In genomic region chr3:121896823-121897222, GRCh38 we compare ENCODE assay signal across 26 cellular contexts. TPM values are rescaled to one million over a fixed set of nuclear protein-coding genes. Genes with fewer than 3 reads are reported as not detected.
"Had no signal": no experiment of that assay in that cellular context is flagged by ENCODE, and none has a peak within 500 bp of the region (broad histone marks: within the 10 kb centered on the region; RNA-seq: fewer than 3 reads in every experiment).

No MANE protein-coding gene starts in this region.

- H3K27me3 ChIP-seq: ascending aorta, cardiac muscle cell had no signal

- H3K27me3 Mint-ChIP-seq: activated B cell treated with CpG ODN at 0.5 μM for 24 hours; activated CD4-positive, alpha-beta memory T cell treated with anti-CD3 and anti-CD28 coated beads for 36 hours; activated CD4-positive, alpha-beta T cell treated with anti-CD3 and anti-CD28 coated beads, Interleukin-2, amount 10 ng/mL, durations not matched to agents 7 days and 5 days; activated naive CD8-positive, alpha-beta T cell treated with anti-CD3 and anti-CD28 coated beads, Interleukin-2, amount 50 U/mL, for 24 hours; brain; T-cell had no signal

- H3K36me3 Mint-ChIP-seq: activated naive CD4-positive, alpha-beta T cell treated with anti-CD3 and anti-CD28 coated beads, Interleukin-2, amount 50 U/mL, for 72 hours had no signal

- H3K9me3 ChIP-seq: ascending aorta had no signal

- H3K9me3 Mint-ChIP-seq: activated B cell treated with CpG ODN at 0.5 μM for 24 hours; activated CD4-positive, alpha-beta memory T cell treated with anti-CD3 and anti-CD28 coated beads for 36 hours; activated CD4-positive, alpha-beta T cell treated with anti-CD3 and anti-CD28 coated beads, Interleukin-2, amount 10 ng/mL, durations not matched to agents 7 days and 5 days; activated naive CD4-positive, alpha-beta T cell treated with anti-CD3 and anti-CD28 coated beads, Interleukin-2, amount 50 U/mL, for 72 hours; activated naive CD8-positive, alpha-beta T cell treated with anti-CD3 and anti-CD28 coated beads, Interleukin-2, amount 50 U/mL, for 24 hours; activated T-cell treated with anti-CD3 and anti-CD28 coated beads, Interleukin-2, amount 50 U/mL, for 4 hours; T-cell had no signal

- H3K4me3 ChIP-seq: ascending aorta, cardiac muscle cell, SK-N-MC had no signal

- H3K27ac Mint-ChIP-seq: activated B cell treated with CpG ODN at 0.5 μM for 24 hours; activated CD4-positive, alpha-beta memory T cell treated with anti-CD3 and anti-CD28 coated beads for 36 hours; activated CD4-positive, alpha-beta T cell treated with anti-CD3 and anti-CD28 coated beads, Interleukin-2, amount 10 ng/mL, durations not matched to agents 7 days and 5 days; activated naive CD4-positive, alpha-beta T cell treated with anti-CD3 and anti-CD28 coated beads, Interleukin-2, amount 50 U/mL, for 72 hours; activated naive CD8-positive, alpha-beta T cell treated with anti-CD3 and anti-CD28 coated beads, Interleukin-2, amount 50 U/mL, for 24 hours; brain; T-cell had no signal

- H3K4me1 ChIP-seq: ascending aorta had no signal

- H3K4me1 Mint-ChIP-seq: activated B cell treated with CpG ODN at 0.5 μM for 24 hours; activated CD4-positive, alpha-beta T cell treated with anti-CD3 and anti-CD28 coated beads, Interleukin-2, amount 10 ng/mL, durations not matched to agents 7 days and 5 days; activated naive CD8-positive, alpha-beta T cell treated with anti-CD3 and anti-CD28 coated beads, Interleukin-2, amount 50 U/mL, for 24 hours; T-cell had no signal

- H3K27ac ChIP-seq: ascending aorta, cardiac muscle cell, SK-N-MC had no signal

- H3K4me3 Mint-ChIP-seq: activated B cell treated with CpG ODN at 0.5 μM for 24 hours; activated CD4-positive, alpha-beta memory T cell treated with anti-CD3 and anti-CD28 coated beads for 36 hours; activated CD4-positive, alpha-beta T cell treated with anti-CD3 and anti-CD28 coated beads, Interleukin-2, amount 10 ng/mL, durations not matched to agents 7 days and 5 days; activated naive CD8-positive, alpha-beta T cell treated with anti-CD3 and anti-CD28 coated beads, Interleukin-2, amount 50 U/mL, for 24 hours; activated T-cell treated with anti-CD3 and anti-CD28 coated beads, Interleukin-2, amount 50 U/mL, for 4 hours; brain; T-cell had no signal

- H3K36me3 ChIP-seq: ascending aorta, cardiac muscle cell had no signal

- DNase-seq: activated B cell treated with CpG ODN at 0.5 μM for 24 hours; activated CD4-positive, alpha-beta memory T cell treated with anti-CD3 and anti-CD28 coated beads for 36 hours; activated CD4-positive, alpha-beta T cell treated with anti-CD3 and anti-CD28 coated beads for 1 hour; activated CD4-positive, alpha-beta T cell treated with anti-CD3 and anti-CD28 coated beads, Interleukin-2, amount 10 ng/mL, durations not matched to agents 7 days and 5 days; activated CD8-positive, alpha-beta memory T cell treated with anti-CD3 and anti-CD28 coated beads for 24 hours; activated effector memory CD4-positive, alpha-beta T cell treated with anti-CD3 and anti-CD28 coated beads, Interleukin-2, amount 50 U/mL, for 16 hours; activated naive CD4-positive, alpha-beta T cell treated with Interleukin-2 at 50 U/mL for 16 hours; activated naive CD8-positive, alpha-beta T cell treated with anti-CD3 and anti-CD28 coated beads, Interleukin-2, amount 50 U/mL, for 24 hours; activated T-cell treated with anti-CD3 and anti-CD28 coated beads, Interleukin-2, amount 50 U/mL, for 4 hours; amniotic stem cell; NCI-H1092; NCI-H1417; NCI-H1930; NCI-H2171; NCI-H2227 treated with DMSO at 0.1 percent for 48 hours; NCI-H446 treated with DMSO at 0.1 percent for 48 hours; NCI-H524 treated with DMSO at 0.1 percent for 48 hours; NCI-H82; T-cell; T-helper 2 cell; T1000 had no signal

RNA-seq across cellular contexts. Expression of gene SLC15A2, which starts 2.6 kb away (rescaled TPM):
- total RNA-seq: ascending aorta had no signal
- polyA plus RNA-seq: cardiac muscle cell had no signal
